1 cellular context compared by ENCODE assay signal in the genomic region with DNA sequence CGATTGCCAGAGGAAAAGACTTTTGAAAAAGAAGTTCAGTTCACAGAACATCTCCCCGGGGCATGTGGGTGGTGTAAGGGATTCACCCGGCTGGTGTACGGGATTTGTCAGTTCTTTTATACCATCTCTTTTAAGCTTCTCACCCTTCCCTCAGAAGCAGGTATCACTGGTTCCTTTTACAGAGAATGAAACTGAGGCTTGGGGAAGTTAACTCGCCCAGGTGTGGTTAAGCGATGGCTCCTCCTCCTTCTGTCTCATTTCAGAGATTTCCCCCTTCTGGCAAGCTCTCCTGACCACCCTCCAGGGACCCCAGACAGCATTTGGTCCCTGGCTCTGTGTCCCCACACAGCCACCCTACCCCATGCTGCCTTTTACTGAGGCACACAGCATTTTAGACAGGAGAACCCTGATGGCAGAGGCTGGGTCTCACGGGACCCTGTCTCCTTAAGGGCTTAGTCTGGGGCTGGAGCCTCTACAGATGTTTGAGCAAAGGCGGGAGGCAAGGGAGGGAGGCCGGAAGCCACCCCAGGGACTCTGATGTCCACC.
TF ChIP-seq lines count a peak whose summit lies in the region.

No MANE protein-coding gene starts in this region.

TF ChIP-seq in GM23338, 12 proteins besides CTCF, POLR2A, EP300 and RAD21 (continued from another document):
- TF ChIP-seq, protein P1, sequence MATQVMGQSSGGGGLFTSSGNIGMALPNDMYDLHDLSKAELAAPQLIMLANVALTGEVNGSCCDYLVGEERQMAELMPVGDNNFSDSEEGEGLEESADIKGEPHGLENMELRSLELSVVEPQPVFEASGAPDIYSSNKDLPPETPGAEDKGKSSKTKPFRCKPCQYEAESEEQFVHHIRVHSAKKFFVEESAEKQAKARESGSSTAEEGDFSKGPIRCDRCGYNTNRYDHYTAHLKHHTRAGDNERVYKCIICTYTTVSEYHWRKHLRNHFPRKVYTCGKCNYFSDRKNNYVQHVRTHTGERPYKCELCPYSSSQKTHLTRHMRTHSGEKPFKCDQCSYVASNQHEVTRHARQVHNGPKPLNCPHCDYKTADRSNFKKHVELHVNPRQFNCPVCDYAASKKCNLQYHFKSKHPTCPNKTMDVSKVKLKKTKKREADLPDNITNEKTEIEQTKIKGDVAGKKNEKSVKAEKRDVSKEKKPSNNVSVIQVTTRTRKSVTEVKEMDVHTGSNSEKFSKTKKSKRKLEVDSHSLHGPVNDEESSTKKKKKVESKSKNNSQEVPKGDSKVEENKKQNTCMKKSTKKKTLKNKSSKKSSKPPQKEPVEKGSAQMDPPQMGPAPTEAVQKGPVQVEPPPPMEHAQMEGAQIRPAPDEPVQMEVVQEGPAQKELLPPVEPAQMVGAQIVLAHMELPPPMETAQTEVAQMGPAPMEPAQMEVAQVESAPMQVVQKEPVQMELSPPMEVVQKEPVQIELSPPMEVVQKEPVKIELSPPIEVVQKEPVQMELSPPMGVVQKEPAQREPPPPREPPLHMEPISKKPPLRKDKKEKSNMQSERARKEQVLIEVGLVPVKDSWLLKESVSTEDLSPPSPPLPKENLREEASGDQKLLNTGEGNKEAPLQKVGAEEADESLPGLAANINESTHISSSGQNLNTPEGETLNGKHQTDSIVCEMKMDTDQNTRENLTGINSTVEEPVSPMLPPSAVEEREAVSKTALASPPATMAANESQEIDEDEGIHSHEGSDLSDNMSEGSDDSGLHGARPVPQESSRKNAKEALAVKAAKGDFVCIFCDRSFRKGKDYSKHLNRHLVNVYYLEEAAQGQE (IDR thresholded peaks at IDR 0.05; ENCODE audit: unreplicated experiment) = no peak
- no peak for TF ChIP-seq NANOG (IDR thresholded peaks at IDR 0.05; ENCODE audit: borderline replicate concordance)
- no peak for TF ChIP-seq ZNF114 (CRISPR knock-in tag; IDR thresholded peaks at IDR 0.05)
- TF ChIP-seq, protein P2, sequence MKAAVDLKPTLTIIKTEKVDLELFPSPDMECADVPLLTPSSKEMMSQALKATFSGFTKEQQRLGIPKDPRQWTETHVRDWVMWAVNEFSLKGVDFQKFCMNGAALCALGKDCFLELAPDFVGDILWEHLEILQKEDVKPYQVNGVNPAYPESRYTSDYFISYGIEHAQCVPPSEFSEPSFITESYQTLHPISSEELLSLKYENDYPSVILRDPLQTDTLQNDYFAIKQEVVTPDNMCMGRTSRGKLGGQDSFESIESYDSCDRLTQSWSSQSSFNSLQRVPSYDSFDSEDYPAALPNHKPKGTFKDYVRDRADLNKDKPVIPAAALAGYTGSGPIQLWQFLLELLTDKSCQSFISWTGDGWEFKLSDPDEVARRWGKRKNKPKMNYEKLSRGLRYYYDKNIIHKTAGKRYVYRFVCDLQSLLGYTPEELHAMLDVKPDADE (IDR thresholded peaks at IDR 0.05) = no peak
- TF ChIP-seq ZNF331 (CRISPR knock-in tag; IDR thresholded peaks at IDR 0.05; ENCODE audit: low read depth) = no peak
- no peak for TF ChIP-seq POLR2AphosphoS5 (IDR thresholded peaks at IDR 0.05; ENCODE audit: low read depth)
TF ChIP-seq in GM23338: peak in this region for 0.
